Comparison of ENCODE assay signal across 8 cellular contexts in genomic region chr6:145929037-145929633, GRCh38.
DNase-seq lines count a peak whose midpoint lies in the region; ATAC-seq and TF ChIP-seq lines count a peak whose summit lies in the region.

No MANE protein-coding gene starts in this region.

- no peaks in the 10 kb centered on the region for H3K9me3 ChIP-seq in NT2/D1 (ENCODE audit: insufficient read depth, low read length)

- H3K9ac ChIP-seq in NT2/D1 (ENCODE audit: insufficient read length, low read depth): no peak overlapping the region

- peaks cover 39% of the 10 kb centered on the region for H3K36me3 Mint-ChIP-seq in nephron progenitor cell (ENCODE audit: low read depth)
- peaks cover 62% of the 10 kb centered on the region for H3K36me3 Mint-ChIP-seq in stimulated activated effector memory CD8-positive, alpha-beta T cell treated with anti-CD3 and anti-CD28 coated beads, Interleukin-12 subunit alpha, Interleukin-12 subunit beta, amount 100 ng/mL, for 72 hours

- DNase-seq in GM20000 (ENCODE audit: low spot score) (peak; percentile 13), NT2/D1 (ENCODE audit: low read depth, low spot score) (peak; percentile 9), dedifferentiated amniotic fluid mesenchymal stem cell (ENCODE audit: extremely low spot score) (peak; percentile 48), nephron progenitor cell (peak; percentile 5), NCI-H128 (lab: John Stamatoyannopoulos, UW; ENCODE audit: unreplicated experiment) (no peak)
- DNase-seq in stimulated activated effector memory CD8-positive, alpha-beta T cell treated with anti-CD3 and anti-CD28 coated beads, Interleukin-12 subunit alpha, Interleukin-12 subunit beta, amount 100 ng/mL, for 72 hours (ENCODE audit: low spot score in 2 of 2): no peak

- H3K27ac Mint-ChIP-seq in nephron progenitor cell: no peak overlapping the region
- no peak overlapping the region for H3K27ac Mint-ChIP-seq in stimulated activated effector memory CD8-positive, alpha-beta T cell treated with anti-CD3 and anti-CD28 coated beads, Interleukin-12 subunit alpha, Interleukin-12 subunit beta, amount 100 ng/mL, for 72 hours

- H3K27me3 Mint-ChIP-seq in nephron progenitor cell (ENCODE audit: low read depth, poor library complexity): no peaks in the 10 kb centered on the region

- no peaks in the 10 kb centered on the region for H3K9me3 Mint-ChIP-seq in nephron progenitor cell
- H3K9me3 Mint-ChIP-seq in stimulated activated effector memory CD8-positive, alpha-beta T cell treated with anti-CD3 and anti-CD28 coated beads, Interleukin-12 subunit alpha, Interleukin-12 subunit beta, amount 100 ng/mL, for 72 hours: no peaks in the 10 kb centered on the region

- no peaks in the 10 kb centered on the region for H3K4me1 ChIP-seq in NT2/D1 (ENCODE audit: insufficient read depth, insufficient read length)

- H3K4me3 Mint-ChIP-seq in nephron progenitor cell: no peak overlapping the region
- H3K4me3 Mint-ChIP-seq in stimulated activated effector memory CD8-positive, alpha-beta T cell treated with anti-CD3 and anti-CD28 coated beads, Interleukin-12 subunit alpha, Interleukin-12 subunit beta, amount 100 ng/mL, for 72 hours: no peak overlapping the region

- no peaks in the 10 kb centered on the region for H3K27me3 ChIP-seq in NT2/D1 (ENCODE audit: insufficient read depth, insufficient read length)

- H3K4me1 Mint-ChIP-seq in nephron progenitor cell: no peaks in the 10 kb centered on the region
- H3K4me1 Mint-ChIP-seq in stimulated activated effector memory CD8-positive, alpha-beta T cell treated with anti-CD3 and anti-CD28 coated beads, Interleukin-12 subunit alpha, Interleukin-12 subunit beta, amount 100 ng/mL, for 72 hours: no peaks in the 10 kb centered on the region

- H3K27ac ChIP-seq in C4-2B: no peak overlapping the region

- no peak overlapping the region for H3K4me3 ChIP-seq in NT2/D1 (ENCODE audit: insufficient read length, low read depth)

- peak; percentile 81 for TF ChIP-seq CTCF in C4-2B (conservative IDR thresholded peaks at IDR 0.05)
- peak; percentile 36 for TF ChIP-seq CTCF in GM20000 (IDR thresholded peaks at IDR 0.05; ENCODE audit: extremely low read depth, missing control alignments)
- TF ChIP-seq CTCF in nephron progenitor cell (IDR thresholded peaks at IDR 0.05): peak; percentile 67

- ATAC-seq in stimulated activated effector memory CD8-positive, alpha-beta T cell treated with anti-CD3 and anti-CD28 coated beads, Interleukin-12 subunit alpha, Interleukin-12 subunit beta, amount 100 ng/mL, for 72 hours: no peak
- ATAC-seq in HG02981 (IDR thresholded peaks at IDR 0.05; ENCODE audit: unreplicated experiment): no peak

- peaks cover 51% of the 10 kb centered on the region for H3K36me3 ChIP-seq in NT2/D1 (ENCODE audit: insufficient read depth, insufficient read length, low read length)

Comparison
In these comparisons a context has a peak if more than half of its experiments do, and no peak if none do; other contexts are left out.
1. DNase-seq: peak in GM20000 (single experiment), NT2/D1 (single experiment), dedifferentiated amniotic fluid mesenchymal stem cell (single experiment) and nephron progenitor cell (single experiment); none in NCI-H128 (single experiment) and stimulated activated effector memory CD8-positive, alpha-beta T cell treated with anti-CD3 and anti-CD28 coated beads, Interleukin-12 subunit alpha, Interleukin-12 subunit beta, amount 100 ng/mL, for 72 hours (0 of 2).
2. Peak in every context shown above with its lines, with median percentiles within 50 percentile points of each other: CTCF ChIP-seq.